ENCODE assay signal across 7 cellular contexts in the genomic region with DNA sequence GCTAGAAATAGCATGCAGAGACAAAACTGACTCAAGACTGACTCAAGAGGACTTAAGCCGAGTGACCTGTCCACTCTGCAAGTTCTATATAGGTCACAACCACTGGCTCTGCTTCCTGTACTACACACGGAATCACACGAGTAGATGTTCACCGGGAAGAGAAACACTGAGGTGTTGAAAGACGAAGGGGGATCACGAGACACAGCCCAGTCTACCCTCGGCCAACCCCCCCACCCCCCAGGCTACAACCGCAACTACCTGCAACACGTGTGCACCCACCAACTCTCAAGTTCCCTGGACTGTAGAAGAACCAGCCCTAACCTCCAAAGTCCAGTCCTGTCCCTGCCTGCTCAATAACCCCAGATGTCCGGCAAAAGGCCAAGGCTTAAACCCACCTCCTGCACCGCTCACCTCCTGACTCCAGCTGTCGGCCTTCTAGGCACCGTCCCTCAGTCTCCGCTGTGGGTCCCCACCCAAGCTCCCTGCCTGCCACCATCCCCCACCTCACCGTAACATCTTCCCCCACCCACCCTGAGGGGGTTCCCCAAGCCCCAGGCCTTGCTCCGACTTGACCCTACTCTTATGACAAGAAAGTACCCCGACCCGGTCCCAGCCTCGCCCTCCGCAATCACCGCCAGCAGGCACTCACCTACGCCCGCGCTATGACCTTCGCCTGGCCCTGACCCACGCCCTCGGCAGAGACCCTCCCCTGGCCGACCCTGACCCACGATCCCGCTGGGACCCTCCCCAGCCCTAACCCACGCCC. TPM values are rescaled to one million over a fixed set of nuclear protein-coding genes. Genes with fewer than 3 reads are reported as not detected.
A peak's percentile ranks its signal among the peaks of the same experiment; 100 is the strongest.
DNase-seq lines count a peak whose midpoint lies in the region; ATAC-seq, FAIRE-seq and TF ChIP-seq lines count a peak whose summit lies in the region.

No MANE protein-coding gene starts in this region.

- no peak for TF ChIP-seq EP300 in gastroesophageal sphincter (IDR thresholded peaks at IDR 0.05)

- H3K9me3 ChIP-seq in gastroesophageal sphincter (no peaks in the 10 kb centered on the region), parathyroid adenoma (ENCODE audit: control insufficient read depth, low read length) (no peaks in the 10 kb centered on the region)

- peaks cover 7% of the 10 kb centered on the region for H3K79me2 ChIP-seq in parathyroid adenoma

- DNase-seq in GM18507 (ENCODE audit: extremely low spot score, insufficient read length, low read depth) (no peak), NCI-H2196 (lab: John Stamatoyannopoulos, UW; ENCODE audit: unreplicated experiment) (no peak)
- peak; percentile 32 for DNase-seq in activated T-cell treated with anti-CD3 and anti-CD28 coated beads, Interleukin-2, amount 50 U/mL, for 1 hour

- no peak for TF ChIP-seq POLR2A in gastroesophageal sphincter (IDR thresholded peaks at IDR 0.05)

- H3K27ac ChIP-seq in gastroesophageal sphincter, result peak overlapping the region; percentile 66 to 92 (median 90)
- peak overlapping the region; percentile 76 for H3K27ac ChIP-seq in parathyroid adenoma

- ATAC-seq in HG03280 (IDR thresholded peaks at IDR 0.05; ENCODE audit: unreplicated experiment), result peak; percentile 5
- no peak for ATAC-seq in gastroesophageal sphincter
- no peak for ATAC-seq in GM18520 (IDR thresholded peaks at IDR 0.05; ENCODE audit: unreplicated experiment)

- peak overlapping the region; percentile 71 for H3K4me2 ChIP-seq in parathyroid adenoma (ENCODE audit: low read length)

- H3K9ac ChIP-seq in parathyroid adenoma, result peak overlapping the region; percentile 63

- H3K36me3 ChIP-seq in gastroesophageal sphincter, result no peaks in the 10 kb centered on the region
- no peaks in the 10 kb centered on the region for H3K36me3 ChIP-seq in parathyroid adenoma (ENCODE audit: control insufficient read depth, insufficient read depth, low read length)

- WGBS in gastroesophageal sphincter (ENCODE audit: low coverage in 1 of 2), 2 donors, result 0 to 3% methylated on average over 3 to 13 of the region's 31 CpGs

- peak overlapping the region; percentile 82 for H2AFZ ChIP-seq in parathyroid adenoma

- H3K4me1 ChIP-seq in gastroesophageal sphincter, result peaks cover 0 to 64% (median 21%) of the 10 kb centered on the region in 3 donors
- H3K4me1 ChIP-seq in parathyroid adenoma, result peaks cover 3% of the 10 kb centered on the region

- TF ChIP-seq CTCF in gastroesophageal sphincter (IDR thresholded peaks at IDR 0.05) (no peak), parathyroid adenoma (IDR thresholded peaks at IDR 0.05) (no peak)

- H3K4me3 ChIP-seq in gastroesophageal sphincter (peak overlapping the region; percentile 77 to 100), parathyroid adenoma (ENCODE audit: low read depth, low read length) (peak overlapping the region; percentile 86)

- H3K27me3 ChIP-seq in gastroesophageal sphincter (no peaks in the 10 kb centered on the region), parathyroid adenoma (ENCODE audit: control insufficient read depth, insufficient read depth, low read length) (no peaks in the 10 kb centered on the region)

- peak; percentile 58 for FAIRE-seq in GM18507 (lab: Jason Lieb, UNC)

RNA-seq across cellular contexts. Expression of a gene that starts 0.7 kb away (rescaled TPM):
- total RNA-seq in gastroesophageal sphincter, result 10 to 100 TPM; 70.1 to 95.3 (median 78.1) TPM

RNA-seq across cellular contexts. Expression of a gene that starts 0.9 kb away (rescaled TPM):
- 10 to 100 TPM; 21.7 to 40.3 (median 24.2) TPM for total RNA-seq in gastroesophageal sphincter

RNA-seq across cellular contexts. Expression of a gene that starts 42.0 kb away (rescaled TPM):
- total RNA-seq in gastroesophageal sphincter, result 10 to 100 TPM in 2 of 4 donors, 1 to 10 TPM in 2; 7.5 to 13.5 (median 9.3) TPM

RNA-seq across cellular contexts. Expression of a gene that starts 55.5 kb away (rescaled TPM):
- total RNA-seq in gastroesophageal sphincter, result 10 to 100 TPM in 2 of 4 donors, 1 to 10 TPM in 2; 4.6 to 15.1 (median 12.2) TPM
